Comparison of ENCODE assay signal across 23 cellular contexts in genomic region chr11:109193880-109194279, GRCh38.
"Had no signal": no experiment of that assay in that cellular context is flagged by ENCODE, and none has a peak within 500 bp of the region (broad histone marks: within the 10 kb centered on the region; RNA-seq: fewer than 3 reads in every experiment).

No MANE protein-coding gene starts in this region.

- H3K36me3 ChIP-seq: esophagus muscularis mucosa, gastrocnemius medialis, heart right ventricle, left lung, lower lobe of right lung had no signal

- H3K27ac ChIP-seq: coronary artery, dorsolateral prefrontal cortex, esophagus muscularis mucosa, gastrocnemius medialis, heart right ventricle, left lung, lower lobe of right lung had no signal

- H3K4me1 ChIP-seq: esophagus muscularis mucosa, gastrocnemius medialis, heart right ventricle, left lung, lower lobe of right lung had no signal

- H3K9me3 ChIP-seq: gastrocnemius medialis had no signal

- FAIRE-seq: colon, endothelial cell of umbilical vein, islet of Langerhans, keratinocyte had no signal

- H3K27me3 ChIP-seq: dorsolateral prefrontal cortex, esophagus muscularis mucosa, gastrocnemius medialis, heart right ventricle, left lung had no signal

- H3K4me3 ChIP-seq: coronary artery, dorsolateral prefrontal cortex, esophagus muscularis mucosa, gastrocnemius medialis, heart right ventricle, left lung, lower lobe of right lung, mucosa of descending colon had no signal

- DNase-seq: dermis blood vessel endothelial cell; dorsolateral prefrontal cortex; effector CD4-positive, alpha-beta T cell; effector memory CD4-positive, alpha-beta T cell; foreskin melanocyte; gastrocnemius medialis; glutamatergic neuron; head of caudate nucleus; heart right ventricle; hippocampal formation; left cardiac atrium; left lung; left ventricle myocardium superior; lower lobe of right lung; mesenchymal stem cell; mucosa of descending colon; naive B cell had no signal

- ATAC-seq: gastrocnemius medialis, heart right ventricle, left cardiac atrium, left lung, left ventricle myocardium superior, lower lobe of right lung, mucosa of descending colon had no signal
